ENCODE assay signal across 8 cellular contexts in genomic region chr20:47205577-47206123, GRCh38.
DNase-seq lines count a peak whose midpoint lies in the region; ATAC-seq and TF ChIP-seq lines count a peak whose summit lies in the region.

No MANE protein-coding gene starts in this region.

- intact Hi-C loops in ascending aorta (cut with DNase I), result no loop called here
- intact Hi-C loops in right cardiac atrium (cut with DNase I), result loop anchor here in 1 of 4 donors (10.0 kb wide), 1 partner anchor 59 kb away; no protein-coding TSS in a partner anchor
- intact Hi-C loops in spleen (cut with DNase I; ENCODE audit: low total_unique reads), result no loop called here

- ATAC-seq in HG02852 (IDR thresholded peaks at IDR 0.05; ENCODE audit: unreplicated experiment), result peak; percentile 62
- peak; percentile 75 for ATAC-seq in right cardiac atrium
- ATAC-seq in GM21515 (IDR thresholded peaks at IDR 0.05; ENCODE audit: unreplicated experiment), result no peak

- 50% methylated on average over 9 of the region's 9 CpGs for WGBS in right cardiac atrium
- WGBS in spleen, 5 donors, result 52 to 77% (median 57%) methylated on average over 9 of the region's 9 CpGs

- DNase-seq in DMS53 (lab: John Stamatoyannopoulos, UW) (peak; percentile 98), NCI-H82 treated with DMSO at 0.1 percent for 48 hours (lab: John Stamatoyannopoulos, UW; ENCODE audit: unreplicated experiment) (peak; percentile 70), ascending aorta (ENCODE audit: low spot score in 2 of 2) (peak in 1 of 2 donors; percentile 82), right cardiac atrium (peak; percentile 71 to 92 (median 89)), spleen (peak; percentile 75)
- DNase-seq in stimulated activated CD4-positive, alpha-beta T cell treated with anti-CD3 and anti-CD28 coated beads, Interleukin-4, amount 100 ng/mL, for 1 hour, result no peak

- TF ChIP-seq CTCF in ascending aorta (IDR thresholded peaks at IDR 0.05), result peak; percentile 57 to 65 (median 60)
- peak; percentile 45 to 98 (median 63) for TF ChIP-seq CTCF in spleen (IDR thresholded peaks at IDR 0.05 in 8 of 11, conservative IDR thresholded peaks at IDR 0.05 in 3 of 11)

- H3K9me3 ChIP-seq in ascending aorta (no peaks in the 10 kb centered on the region), right cardiac atrium (ENCODE audit: control insufficient read depth, low read length) (no peaks in the 10 kb centered on the region), spleen (no peaks in the 10 kb centered on the region)

- no peak overlapping the region for H3K4me3 ChIP-seq in ascending aorta
- H3K4me3 ChIP-seq in right cardiac atrium (ENCODE audit: low read length), result no peak overlapping the region
- H3K4me3 ChIP-seq in spleen, result no peak overlapping the region

- no peak for TF ChIP-seq POLR2A in spleen (IDR thresholded peaks at IDR 0.05)

- H3K27me3 ChIP-seq in ascending aorta, result no peaks in the 10 kb centered on the region
- no peaks in the 10 kb centered on the region for H3K27me3 ChIP-seq in right cardiac atrium (ENCODE audit: control insufficient read depth, insufficient read depth)
- H3K27me3 ChIP-seq in spleen (replicated peaks in 1 of 7), result no peaks in the 10 kb centered on the region

- H3K27ac ChIP-seq in ascending aorta, result no peak overlapping the region
- H3K27ac ChIP-seq in right cardiac atrium (ENCODE audit: low read length), result no peak overlapping the region
- H3K27ac ChIP-seq in spleen, result no peak overlapping the region

- H3K36me3 ChIP-seq in ascending aorta (peaks cover 16 to 27% of the 10 kb centered on the region in 2 donors), spleen (peaks cover 0 to 36% (median 27%) of the 10 kb centered on the region in 6 donors)

- H3K4me1 ChIP-seq in ascending aorta, result no peaks in the 10 kb centered on the region
- H3K4me1 ChIP-seq in right cardiac atrium (ENCODE audit: control insufficient read depth, insufficient read depth, low read length), result peaks cover 3% of the 10 kb centered on the region
- peaks cover 0 to 23% (median 4%) of the 10 kb centered on the region in 6 donors for H3K4me1 ChIP-seq in spleen
